Comparison of ENCODE assay signal across 13 cellular contexts in genomic region chr17:32591428-32591827, GRCh38.
"Had no signal": no experiment of that assay in that cellular context is flagged by ENCODE, and none has a peak within 500 bp of the region (broad histone marks: within the 10 kb centered on the region; RNA-seq: fewer than 3 reads in every experiment).

No MANE protein-coding gene starts in this region.

- ATAC-seq: Panc1, PC-3, T-cell had no signal

- H3K9ac ChIP-seq: SK-N-SH had no signal

- H3K27ac ChIP-seq: RWPE1 had no signal

- DNase-seq: KBM-7; MV-4-11; NCI-H1048; NCI-H2029 treated with DMSO at 0.1 percent for 48 hours; NCI-H446 treated with DMSO at 0.1 percent for 48 hours; NCI-H526; NK-92 treated with Interleukin-12 subunit alpha and Interleukin-12 subunit beta, amount 100 ng/mL, for 24 hours; PC-3; SK-N-SH; SW 1271; T-cell had no signal

- H3K9me3 ChIP-seq: SK-N-SH had no signal

- H3K4me2 ChIP-seq: SK-N-SH had no signal
